In genomic region chr1:25478633-25479032, GRCh38 we compare ENCODE assay signal across 25 cellular contexts. TPM values are rescaled to one million over a fixed set of nuclear protein-coding genes. Genes with fewer than 3 reads are reported as not detected.
DNase-seq lines count a peak whose midpoint lies in the region; ATAC-seq and TF ChIP-seq lines count a peak whose summit lies in the region.
"Had no signal": no experiment of that assay in that cellular context is flagged by ENCODE, and none has a peak within 500 bp of the region (broad histone marks: within the 10 kb centered on the region; RNA-seq: fewer than 3 reads in every experiment).

No MANE protein-coding gene starts in this region.

- H3K27me3 Mint-ChIP-seq in naive thymus-derived CD4-positive, alpha-beta T cell = no peaks in the 10 kb centered on the region
- H3K27me3 Mint-ChIP-seq: activated T-cell treated with anti-CD3 and anti-CD28 coated beads, Interleukin-2, amount 50 U/mL, for 24 hours; CD4-positive, CD25-positive, alpha-beta regulatory T cell; memory B cell had no signal

- peak overlapping the region; percentile 51 for H3K27ac ChIP-seq in WERI-Rb-1
- peak overlapping the region; percentile 47 for H3K27ac ChIP-seq in hepatocyte
- peak overlapping the region; percentile 17 for H3K27ac ChIP-seq in vagina
- no peak overlapping the region for H3K27ac ChIP-seq in naive thymus-derived CD4-positive, alpha-beta T cell (ENCODE audit: low read depth, low read length)
- H3K27ac ChIP-seq: GM23248, neutrophil had no signal

- intact Hi-C loops in vagina (cut with DNase I) = no loop called here
- intact Hi-C loops in naive thymus-derived CD4-positive, alpha-beta T cell (cut with micrococcal nuclease) = loop anchor here in 1 of 2 donors (10.0 kb wide), 1 partner anchor 244 kb away; the partner anchor contains the start of gene SYF2

- peak; percentile 13 for DNase-seq in NCI-H2196 (lab: John Stamatoyannopoulos, UW; ENCODE audit: unreplicated experiment)
- no peak for DNase-seq in NCI-H2196 treated with DMSO at 0.1 percent for 48 hours (lab: John Stamatoyannopoulos, UW; ENCODE audit: unreplicated experiment)
- DNase-seq in WERI-Rb-1 = no peak
- DNase-seq in hepatocyte (ENCODE audit: low spot score) = no peak
- no peak for DNase-seq in vagina (ENCODE audit: extremely low spot score in 2 of 2)
- DNase-seq in NCI-H1930 (lab: John Stamatoyannopoulos, UW) = no peak
- DNase-seq in NCI-H2029 treated with DMSO at 0.1 percent for 48 hours (lab: John Stamatoyannopoulos, UW) = no peak
- no peak for DNase-seq in naive thymus-derived CD4-positive, alpha-beta T cell
- DNase-seq: 8988T; activated CD4-positive, alpha-beta T cell treated with anti-CD3 and anti-CD28 coated beads for 48 hours; activated CD8-positive, alpha-beta memory T cell treated with anti-CD3 and anti-CD28 coated beads for 24 hours; activated T-cell treated with anti-CD3 and anti-CD28 coated beads, Interleukin-2, amount 50 U/mL, for 24 hours; CD4-positive, CD25-positive, alpha-beta regulatory T cell; foreskin fibroblast; GM23248; IMR-90; left cardiac atrium; NCI-H1105; NCI-H187 treated with DMSO at 0.1 percent for 48 hours; NCI-H345; NCI-H774; stimulated activated naive CD4-positive, alpha-beta T cell treated with Interleukin-2 at 50 U/mL for 16 hours; T-helper 2 cell had no signal

- H3K4me1 Mint-ChIP-seq in naive thymus-derived CD4-positive, alpha-beta T cell = peaks cover 31 to 62% (median 49%) of the 10 kb centered on the region in 7 donors

- ATAC-seq in naive thymus-derived CD4-positive, alpha-beta T cell = no peak
- ATAC-seq: left cardiac atrium had no signal

- no peak overlapping the region for H3K4me2 ChIP-seq in hepatocyte

- H3K4me3 Mint-ChIP-seq in naive thymus-derived CD4-positive, alpha-beta T cell = no peak overlapping the region
- H3K4me3 Mint-ChIP-seq: activated T-cell treated with anti-CD3 and anti-CD28 coated beads, Interleukin-2, amount 50 U/mL, for 24 hours; CD4-positive, CD25-positive, alpha-beta regulatory T cell; memory B cell had no signal

- no peaks in the 10 kb centered on the region for H3K9me3 Mint-ChIP-seq in naive thymus-derived CD4-positive, alpha-beta T cell
- H3K9me3 Mint-ChIP-seq: activated T-cell treated with anti-CD3 and anti-CD28 coated beads, Interleukin-2, amount 50 U/mL, for 24 hours; CD4-positive, CD25-positive, alpha-beta regulatory T cell; memory B cell had no signal

- H3K4me3 ChIP-seq in WERI-Rb-1 (ENCODE audit: low read depth, low read length) (no peak overlapping the region), hepatocyte (no peak overlapping the region), vagina (no peak overlapping the region)
- no peak overlapping the region for H3K4me3 ChIP-seq in naive thymus-derived CD4-positive, alpha-beta T cell (ENCODE audit: low read length)
- H3K4me3 ChIP-seq: GM23248 had no signal

- H3K9me3 ChIP-seq in WERI-Rb-1 (ENCODE audit: severe bottlenecking) (no peaks in the 10 kb centered on the region), hepatocyte (ENCODE audit: low read depth) (no peaks in the 10 kb centered on the region), vagina (no peaks in the 10 kb centered on the region)
- H3K9me3 ChIP-seq in naive thymus-derived CD4-positive, alpha-beta T cell (ENCODE audit: control insufficient read depth in 2 of 3, low read length in 3 of 3) = no peaks in the 10 kb centered on the region
- H3K9me3 ChIP-seq: neutrophil had no signal

- POLR2A ChIA-PET in naive thymus-derived CD4-positive, alpha-beta T cell (lab: Charles Lee) = interaction anchor here (0.9 kb wide), 1 partner anchor 47 kb away, joined by 5 read pairs; no protein-coding TSS in a partner anchor

- H4K20me1 ChIP-seq in hepatocyte (ENCODE audit: insufficient read depth, poor library complexity, severe bottlenecking) = peaks cover 3% of the 10 kb centered on the region

- H3K4me1 ChIP-seq in hepatocyte (ENCODE audit: insufficient read depth) = peaks cover 37% of the 10 kb centered on the region
- H3K4me1 ChIP-seq in vagina = peaks cover 59% of the 10 kb centered on the region
- H3K4me1 ChIP-seq in naive thymus-derived CD4-positive, alpha-beta T cell (ENCODE audit: control insufficient read depth in 2 of 2, insufficient read depth in 2 of 2, low read length in 2 of 2) = peaks cover 4 to 28% of the 10 kb centered on the region in 2 donors

- H3K9me2 ChIP-seq in hepatocyte (replicated peaks; ENCODE audit: insufficient read depth) = no peaks in the 10 kb centered on the region

- TF ChIP-seq CTCF in WERI-Rb-1 (IDR thresholded peaks at IDR 0.05; ENCODE audit: low read depth, low read length) (no peak), hepatocyte (IDR thresholded peaks at IDR 0.05; ENCODE audit: poor library complexity) (no peak), vagina (IDR thresholded peaks at IDR 0.05) (no peak)

- no peak overlapping the region for H3K27ac Mint-ChIP-seq in naive thymus-derived CD4-positive, alpha-beta T cell
- H3K27ac Mint-ChIP-seq: activated T-cell treated with anti-CD3 and anti-CD28 coated beads, Interleukin-2, amount 50 U/mL, for 24 hours; memory B cell had no signal

- CTCF ChIA-PET in naive thymus-derived CD4-positive, alpha-beta T cell (lab: Charles Lee) = interaction anchor here (4.9 kb wide), 1 partner anchor 9 kb away, joined by 23 read pairs; no protein-coding TSS in a partner anchor

- peaks cover 0 to 17% (median 7%) of the 10 kb centered on the region in 5 donors for H3K36me3 Mint-ChIP-seq in naive thymus-derived CD4-positive, alpha-beta T cell

- H3K27me3 ChIP-seq in WERI-Rb-1 (ENCODE audit: insufficient read depth, low read depth, severe bottlenecking) = no peaks in the 10 kb centered on the region
- no peaks in the 10 kb centered on the region for H3K27me3 ChIP-seq in hepatocyte
- H3K27me3 ChIP-seq in vagina = no peaks in the 10 kb centered on the region
- H3K27me3 ChIP-seq in naive thymus-derived CD4-positive, alpha-beta T cell (ENCODE audit: control insufficient read depth in 2 of 2, insufficient read depth in 2 of 2, low read length in 2 of 2) = no peaks in the 10 kb centered on the region
- H3K27me3 ChIP-seq: neutrophil had no signal

- TF ChIP-seq POLR2A in vagina (IDR thresholded peaks at IDR 0.05) = no peak

- no peak overlapping the region for H2AFZ ChIP-seq in hepatocyte
- H2AFZ ChIP-seq: GM23248 had no signal

- H3K36me3 ChIP-seq in WERI-Rb-1 = peaks cover 13% of the 10 kb centered on the region
- H3K36me3 ChIP-seq in hepatocyte (replicated peaks; ENCODE audit: insufficient read depth, low read depth) = no peaks in the 10 kb centered on the region
- H3K36me3 ChIP-seq in vagina = peaks cover 0 to 6% of the 10 kb centered on the region in 2 donors
- H3K36me3 ChIP-seq in naive thymus-derived CD4-positive, alpha-beta T cell (ENCODE audit: control insufficient read depth in 2 of 3, insufficient read depth in 3 of 3, low read length in 3 of 3) = peaks cover 0 to 5% (median 0%) of the 10 kb centered on the region in 3 experiments

- H3K79me2 ChIP-seq in hepatocyte = peaks cover 49% of the 10 kb centered on the region

RNA-seq across cellular contexts. Expression of gene MACO1, which starts 47.9 kb away (rescaled TPM):
- total RNA-seq in hepatocyte (27.0 and 27.2 TPM in 2 replicates), vagina (13.8 TPM)
- 14.1 and 14.3 TPM in 2 replicates for polyA plus RNA-seq in hepatocyte
- total RNA-seq in naive thymus-derived CD4-positive, alpha-beta T cell = 10 to 100 TPM; 16.7 to 25.9 (median 22.0) TPM
- 1 to 10 TPM; 8.8 to 9.8 TPM for polyA plus RNA-seq in naive thymus-derived CD4-positive, alpha-beta T cell

RNA-seq across cellular contexts. Expression of gene RHCE, which starts 58.0 kb away (rescaled TPM):
- 1.4 and 8.8 TPM in 2 replicates for total RNA-seq in hepatocyte
- 0.27 and 0.80 TPM in 2 replicates for polyA plus RNA-seq in hepatocyte
- not detected for total RNA-seq in vagina
- total RNA-seq in naive thymus-derived CD4-positive, alpha-beta T cell = 1 to 10 TPM in 1 of 5 experiments, under 1 TPM in 3, not detected in 1; 0.40 to 1.3 (median 0.69) TPM
- polyA plus RNA-seq in naive thymus-derived CD4-positive, alpha-beta T cell = 1 to 10 TPM in 1 of 2 donors, under 1 TPM in 1; 0.61 to 1.0 TPM
- total RNA-seq: CD4-positive, CD25-positive, alpha-beta regulatory T cell had no signal
